In genomic region chr17:41547921-41548843, GRCh38 we compare ENCODE assay signal across 8 cellular contexts. TPM values are rescaled to one million over a fixed set of nuclear protein-coding genes. Genes with fewer than 3 reads are reported as not detected.
A peak's percentile ranks its signal among the peaks of the same experiment; 100 is the strongest.
DNase-seq lines count a peak whose midpoint lies in the region; ATAC-seq, FAIRE-seq and TF ChIP-seq lines count a peak whose summit lies in the region.

No MANE protein-coding gene starts in this region.

- no peak overlapping the region for H3K9ac ChIP-seq in GM12878 (ENCODE audit: control insufficient read depth, insufficient read depth, low read length)

- POLR2A ChIA-PET in GM12878 (lab: Charles Lee) = interaction anchor here (0.9 to 1.1 kb wide), 2 partner anchors 115 to 637 kb away, joined by 3 read pairs; no protein-coding TSS in a partner anchor

- TF ChIP-seq RAD21 in GM12878 (IDR thresholded peaks at IDR 0.05; ENCODE audit: insufficient read depth, low read depth, low read length) = no peak

- H3K4me2 ChIP-seq in GM12878 (ENCODE audit: control insufficient read depth, insufficient read depth) = no peak overlapping the region

- no peaks in the 10 kb centered on the region for H3K36me3 ChIP-seq in GM12878 (ENCODE audit: control insufficient read depth in 2 of 2, insufficient read depth in 2 of 2, low read length in 1 of 2)

- H2AFZ ChIP-seq in GM12878 (ENCODE audit: control insufficient read depth, low read depth, low read length) = no peak overlapping the region

- no peak for FAIRE-seq in GM12878 (lab: Jason Lieb, UNC)

- no peaks in the 10 kb centered on the region; the same call in 2 of the 3 replicates for H3K9me3 ChIP-seq in GM12878 (replicated peaks; ENCODE audit: control insufficient read depth, insufficient read depth, low read length)

- no peaks in the 10 kb centered on the region; a peak in 2 of 4 replicates for H3K27me3 ChIP-seq in GM12878 (replicated peaks in 1 of 2; ENCODE audit: control insufficient read depth in 2 of 2, insufficient read depth in 2 of 2, low read length in 1 of 2)

- CTCF ChIA-PET in GM12878 (lab: Yijun Ruan, JAX) = interaction anchor here (0.6 to 6.3 kb wide), 28 partner anchors 8 to 931 kb away, joined by 3 to 146 read pairs (median 5); no protein-coding TSS in a partner anchor

- no peak for TF ChIP-seq EP300 in GM12878 (IDR thresholded peaks at IDR 0.05; ENCODE audit: borderline replicate concordance in 1 of 2, control insufficient read depth in 1 of 2, low read depth in 2 of 2, low read length in 2 of 2)

- intact Hi-C loops in GM12878 (cut with micrococcal nuclease; ENCODE audit: unreplicated experiment) = loop anchor here (2.0 kb wide), 2 partner anchors 691 to 745 kb away; no protein-coding TSS in a partner anchor

- H3K4me1 ChIP-seq in GM12878 (ENCODE audit: control insufficient read depth, insufficient read depth, low read length) = no peaks in the 10 kb centered on the region

- no peak overlapping the region for H3K4me3 ChIP-seq in GM12878

- ATAC-seq in SK-N-SH treated with all-trans-retinoic acid at 6 μM for 48 hours (peak; percentile 87), GM12878 (peak; percentile 19; the same call in 1 of the 3 replicates), GM18519 (IDR thresholded peaks at IDR 0.05; ENCODE audit: low FRiP score, unreplicated experiment) (no peak), GM18858 (IDR thresholded peaks at IDR 0.05; ENCODE audit: unreplicated experiment) (no peak)

- BruUV-seq in GM12878 (replicated peaks; lab: Mats Ljungman, UMichigan) = no TSS peak

- no peaks in the 10 kb centered on the region for H3K79me2 ChIP-seq in GM12878 (ENCODE audit: control insufficient read depth, insufficient read depth, low read length)

- no peak overlapping the region for H3K27ac ChIP-seq in GM12878 (ENCODE audit: control insufficient read depth, insufficient read depth)

- DNase-seq in NCI-H345 (lab: John Stamatoyannopoulos, UW) (peak; percentile 42), NCI-H345 treated with DMSO at 0.1 percent for 48 hours (lab: John Stamatoyannopoulos, UW; ENCODE audit: unreplicated experiment) (no peak), GM12878 (ENCODE audit: low read depth, low spot score) (no peak), kidney tubule cell (ENCODE audit: low spot score) (peak; percentile 100)
- peak; percentile 61 to 68 for DNase-seq in stimulated activated CD4-positive, alpha-beta T cell treated with anti-CD3 and anti-CD28 coated beads, Interleukin-2, amount 100 ng/mL, for 48 hours

- no peaks in the 10 kb centered on the region for H4K20me1 ChIP-seq in GM12878 (ENCODE audit: control insufficient read depth, insufficient read depth)

- no peak for TF ChIP-seq POLR2A in GM12878 (IDR thresholded peaks at IDR 0.05; ENCODE audit: low read depth, low read length)

- in situ Hi-C loops in GM12878 (cut with MboI) = loop anchor here (5.0 kb wide), 2 partner anchors 114 to 641 kb away; no protein-coding TSS in a partner anchor

- 31% methylated on average over 23 of the region's 23 CpGs for WGBS in GM12878 (ENCODE audit: insufficient coverage, insufficient replicate concordance, low lambda C conversion rate, missing lambda C conversion rate)

- SMC1A ChIA-PET in GM12878 (lab: Charles Lee; ENCODE audit: uncharacterized antibody, unreplicated experiment) = interaction anchor here (0.6 to 5.3 kb wide), 14 partner anchors 13 to 929 kb away, joined by 3 to 34 read pairs (median 4); no protein-coding TSS in a partner anchor

- no peak for TF ChIP-seq CTCF in GM12878 (IDR thresholded peaks at IDR 0.05 in 2 of 3, conservative IDR thresholded peaks at IDR 0.05 in 1 of 3; ENCODE audit: control insufficient read depth in 2 of 3, extremely low read depth in 1 of 3, insufficient read depth in 1 of 3, low read depth in 3 of 3, low read length in 3 of 3)

- RAD21 ChIA-PET in GM12878 (lab: Charles Lee; ENCODE audit: unreplicated experiment) = interaction anchor here (1.1 to 3.3 kb wide), 10 partner anchors 10 to 929 kb away, joined by 3 to 32 read pairs (median 4); no protein-coding TSS in a partner anchor

RNA-seq across cellular contexts. Expression of gene KRT19, which starts 20.1 kb away (rescaled TPM):
- not detected in 2 replicates for total RNA-seq in GM12878 (2013; cell fraction: nucleolus; rRNA removed)
- total RNA-seq in GM12878 (2014; rRNA removed) = not detected in 2 replicates
- total RNA-seq in GM12878 (2014; rRNA removed; fragmentation: Illumina TruSeq; extraction: Trizol) = not detected in 2 replicates
- total RNA-seq in GM12878 (2021) = 1.7 and 2.0 TPM in 2 replicates
- not detected for polyA plus RNA-seq in GM12878 (2011; ENCODE audit: low read depth)
- not detected in 2 replicates for polyA plus RNA-seq in GM12878 (2011; rRNA removed)
- polyA plus RNA-seq in GM12878 (2011; cell fraction: cytosol; rRNA removed) = 0.08 TPM in 1 of 2 replicates, not detected in the other
- 0.34 TPM in 1 of 2 replicates, not detected in the other for polyA plus RNA-seq in GM12878 (2011; cell fraction: nucleus; rRNA removed)
- 0.10 TPM in 1 of 2 replicates, not detected in the other for polyA plus RNA-seq in GM12878 (2012)
- not detected in 2 replicates for polyA plus RNA-seq in GM12878 (2014; fragmentation: Illumina TruSeq; extraction: Trizol)
- polyA plus RNA-seq in GM12878 (2014; fragmentation: Nextera tagmentation; extraction: Ambion mirVana) = not detected
- polyA plus RNA-seq in GM12878 (2014; rRNA removed) = not detected in 2 replicates
- polyA plus RNA-seq in GM12878 (2016; fragmentation: Nextera tagmentation; extraction: Ambion mirVana) = under 1 TPM in 1 of 2 experiments, not detected in 1; 0.19 TPM
- not detected in 2 replicates for polyA minus RNA-seq in GM12878 (2011; rRNA and poly(A)+ RNA removed)
- polyA minus RNA-seq in GM12878 (2011; cell fraction: cytosol; rRNA and poly(A)+ RNA removed) = 1.1 and 1.2 TPM in 2 replicates
- 0.38 TPM in 1 of 2 replicates, not detected in the other for polyA minus RNA-seq in GM12878 (2011; cell fraction: nucleus; rRNA and poly(A)+ RNA removed)

RNA-seq across cellular contexts. Expression of gene KRT9, which starts 23.7 kb away (rescaled TPM):
- total RNA-seq in GM12878 (2013; cell fraction: nucleolus; rRNA removed) = not detected in 2 replicates
- not detected in 2 replicates for total RNA-seq in GM12878 (2014; rRNA removed)
- total RNA-seq in GM12878 (2014; rRNA removed; fragmentation: Illumina TruSeq; extraction: Trizol) = not detected in 2 replicates
- total RNA-seq in GM12878 (2021) = not detected in 2 replicates
- not detected for polyA plus RNA-seq in GM12878 (2011; ENCODE audit: low read depth)
- not detected in 2 replicates for polyA plus RNA-seq in GM12878 (2011; rRNA removed)
- polyA plus RNA-seq in GM12878 (2011; cell fraction: cytosol; rRNA removed) = not detected in 2 replicates
- polyA plus RNA-seq in GM12878 (2011; cell fraction: nucleus; rRNA removed) = not detected in 2 replicates
- polyA plus RNA-seq in GM12878 (2012) = not detected in 2 replicates
- polyA plus RNA-seq in GM12878 (2014; fragmentation: Illumina TruSeq; extraction: Trizol) = not detected in 2 replicates
- polyA plus RNA-seq in GM12878 (2014; fragmentation: Nextera tagmentation; extraction: Ambion mirVana) = not detected
- not detected in 2 replicates for polyA plus RNA-seq in GM12878 (2014; rRNA removed)
- polyA plus RNA-seq in GM12878 (2016; fragmentation: Nextera tagmentation; extraction: Ambion mirVana) = not detected
- polyA minus RNA-seq in GM12878 (2011; rRNA and poly(A)+ RNA removed) = not detected in 2 replicates
- not detected in 2 replicates for polyA minus RNA-seq in GM12878 (2011; cell fraction: cytosol; rRNA and poly(A)+ RNA removed)
- not detected in 2 replicates for polyA minus RNA-seq in GM12878 (2011; cell fraction: nucleus; rRNA and poly(A)+ RNA removed)

RNA-seq across cellular contexts. Expression of gene KRT15, which starts 29.5 kb away (rescaled TPM):
- not detected in 2 replicates for total RNA-seq in GM12878 (2013; cell fraction: nucleolus; rRNA removed)
- 0.06 TPM in 1 of 2 replicates, not detected in the other for total RNA-seq in GM12878 (2014; rRNA removed)
- not detected in 2 replicates for total RNA-seq in GM12878 (2014; rRNA removed; fragmentation: Illumina TruSeq; extraction: Trizol)
- not detected in 2 replicates for total RNA-seq in GM12878 (2021)
- not detected for polyA plus RNA-seq in GM12878 (2011; ENCODE audit: low read depth)
- polyA plus RNA-seq in GM12878 (2011; rRNA removed) = not detected in 2 replicates
- polyA plus RNA-seq in GM12878 (2011; cell fraction: cytosol; rRNA removed) = not detected in 2 replicates
- polyA plus RNA-seq in GM12878 (2011; cell fraction: nucleus; rRNA removed) = not detected in 2 replicates
- not detected in 2 replicates for polyA plus RNA-seq in GM12878 (2012)
- not detected in 2 replicates for polyA plus RNA-seq in GM12878 (2014; fragmentation: Illumina TruSeq; extraction: Trizol)
- not detected for polyA plus RNA-seq in GM12878 (2014; fragmentation: Nextera tagmentation; extraction: Ambion mirVana)
- polyA plus RNA-seq in GM12878 (2014; rRNA removed) = 0.17 TPM in 1 of 2 replicates, not detected in the other
- polyA plus RNA-seq in GM12878 (2016; fragmentation: Nextera tagmentation; extraction: Ambion mirVana) = not detected
- polyA minus RNA-seq in GM12878 (2011; rRNA and poly(A)+ RNA removed) = not detected in 2 replicates
- polyA minus RNA-seq in GM12878 (2011; cell fraction: cytosol; rRNA and poly(A)+ RNA removed) = not detected in 2 replicates
- polyA minus RNA-seq in GM12878 (2011; cell fraction: nucleus; rRNA and poly(A)+ RNA removed) = not detected in 2 replicates

RNA-seq across cellular contexts. Expression of gene KRT14, which starts 38.5 kb away (rescaled TPM):
- total RNA-seq in GM12878 (2013; cell fraction: nucleolus; rRNA removed) = not detected in 2 replicates
- not detected in 2 replicates for total RNA-seq in GM12878 (2014; rRNA removed)
- total RNA-seq in GM12878 (2014; rRNA removed; fragmentation: Illumina TruSeq; extraction: Trizol) = not detected in 2 replicates
- not detected in 2 replicates for total RNA-seq in GM12878 (2021)
- polyA plus RNA-seq in GM12878 (2011; ENCODE audit: low read depth) = not detected
- polyA plus RNA-seq in GM12878 (2011; rRNA removed) = 0.17 and 1.5 TPM in 2 replicates
- polyA plus RNA-seq in GM12878 (2011; cell fraction: cytosol; rRNA removed) = 0.39 TPM in 1 of 2 replicates, not detected in the other
- not detected in 2 replicates for polyA plus RNA-seq in GM12878 (2011; cell fraction: nucleus; rRNA removed)
- not detected in 2 replicates for polyA plus RNA-seq in GM12878 (2012)
- polyA plus RNA-seq in GM12878 (2014; fragmentation: Illumina TruSeq; extraction: Trizol) = not detected in 2 replicates
- not detected for polyA plus RNA-seq in GM12878 (2014; fragmentation: Nextera tagmentation; extraction: Ambion mirVana)
- not detected in 2 replicates for polyA plus RNA-seq in GM12878 (2014; rRNA removed)
- not detected for polyA plus RNA-seq in GM12878 (2016; fragmentation: Nextera tagmentation; extraction: Ambion mirVana)
- 0.46 and 0.51 TPM in 2 replicates for polyA minus RNA-seq in GM12878 (2011; rRNA and poly(A)+ RNA removed)
- not detected in 2 replicates for polyA minus RNA-seq in GM12878 (2011; cell fraction: cytosol; rRNA and poly(A)+ RNA removed)
- not detected in 2 replicates for polyA minus RNA-seq in GM12878 (2011; cell fraction: nucleus; rRNA and poly(A)+ RNA removed)

RNA-seq across cellular contexts. Expression of gene KRT13, which starts 42.8 kb away (rescaled TPM):
- not detected in 2 replicates for total RNA-seq in GM12878 (2013; cell fraction: nucleolus; rRNA removed)
- total RNA-seq in GM12878 (2014; rRNA removed) = not detected in 2 replicates
- not detected in 2 replicates for total RNA-seq in GM12878 (2014; rRNA removed; fragmentation: Illumina TruSeq; extraction: Trizol)
- not detected in 2 replicates for total RNA-seq in GM12878 (2021)
- polyA plus RNA-seq in GM12878 (2011; ENCODE audit: low read depth) = not detected
- polyA plus RNA-seq in GM12878 (2011; rRNA removed) = not detected in 2 replicates
- not detected in 2 replicates for polyA plus RNA-seq in GM12878 (2011; cell fraction: cytosol; rRNA removed)
- not detected in 2 replicates for polyA plus RNA-seq in GM12878 (2011; cell fraction: nucleus; rRNA removed)
- not detected in 2 replicates for polyA plus RNA-seq in GM12878 (2012)
- polyA plus RNA-seq in GM12878 (2014; fragmentation: Illumina TruSeq; extraction: Trizol) = not detected in 2 replicates
- not detected for polyA plus RNA-seq in GM12878 (2014; fragmentation: Nextera tagmentation; extraction: Ambion mirVana)
- not detected in 2 replicates for polyA plus RNA-seq in GM12878 (2014; rRNA removed)
- polyA plus RNA-seq in GM12878 (2016; fragmentation: Nextera tagmentation; extraction: Ambion mirVana) = not detected
- not detected in 2 replicates for polyA minus RNA-seq in GM12878 (2011; rRNA and poly(A)+ RNA removed)
- polyA minus RNA-seq in GM12878 (2011; cell fraction: cytosol; rRNA and poly(A)+ RNA removed) = not detected in 2 replicates
- polyA minus RNA-seq in GM12878 (2011; cell fraction: nucleus; rRNA and poly(A)+ RNA removed) = not detected in 2 replicates

Comparison
In these comparisons a context has a peak if more than half of its experiments do, and no peak if none do; other contexts are left out.
1. DNase-seq: peak in NCI-H345 (single experiment), kidney tubule cell (single experiment) and stimulated activated CD4-positive, alpha-beta T cell treated with anti-CD3 and anti-CD28 coated beads, Interleukin-2, amount 100 ng/mL, for 48 hours (2 of 2); none in NCI-H345 treated with DMSO at 0.1 percent for 48 hours (single experiment) and GM12878 (single experiment).
2. ATAC-seq: peak in SK-N-SH treated with all-trans-retinoic acid at 6 μM for 48 hours (single experiment) and GM12878 (single experiment); none in GM18519 (single experiment) and GM18858 (single experiment).